ENCODE assay signal across 23 cellular contexts in genomic region chr2:109633284-109633961, GRCh38. TPM values are rescaled to one million over a fixed set of nuclear protein-coding genes. Genes with fewer than 3 reads are reported as not detected.
DNase-seq lines count a peak whose midpoint lies in the region; ATAC-seq and TF ChIP-seq lines count a peak whose summit lies in the region.
"Had no signal": no experiment of that assay in that cellular context is flagged by ENCODE, and none has a peak within 500 bp of the region (broad histone marks: within the 10 kb centered on the region; RNA-seq: fewer than 3 reads in every experiment).

No MANE protein-coding gene starts in this region.

- H3K9me3 Mint-ChIP-seq in activated CD4-positive, alpha-beta T cell treated with anti-CD3 and anti-CD28 coated beads for 36 hours (ENCODE audit: low read depth) = no peaks in the 10 kb centered on the region
- H3K9me3 Mint-ChIP-seq in activated CD4-positive, alpha-beta memory T cell treated with anti-CD3 and anti-CD28 coated beads, Interleukin-2, amount 10 ng/mL, durations not matched to agents 7 days and 5 days = no peaks in the 10 kb centered on the region
- no peaks in the 10 kb centered on the region for H3K9me3 Mint-ChIP-seq in neural crest cell
- H3K9me3 Mint-ChIP-seq: GM23338, IgD-negative memory B cell had no signal

- TF ChIP-seq CTCF in GM06990 (IDR thresholded peaks at IDR 0.05; ENCODE audit: insufficient read depth, low read length, poor library complexity, severe bottlenecking) = no peak
- no peak for TF ChIP-seq CTCF in neural crest cell (conservative IDR thresholded peaks at IDR 0.05)
- no peak for TF ChIP-seq CTCF in breast epithelium (IDR thresholded peaks at IDR 0.05)
- no peak for TF ChIP-seq CTCF in transverse colon (IDR thresholded peaks at IDR 0.05)

- POLR2A ChIA-PET in activated CD4-positive, alpha-beta T cell treated with anti-CD3 and anti-CD28 coated beads for 36 hours (lab: Charles Lee) = no interaction called here
- POLR2A ChIA-PET in activated CD4-positive, alpha-beta memory T cell treated with anti-CD3 and anti-CD28 coated beads, Interleukin-2, amount 10 ng/mL, durations not matched to agents 7 days and 5 days (lab: Charles Lee) = interaction anchor here (0.7 kb wide), 1 partner anchor 19 kb away, joined by 3 read pairs; no protein-coding TSS in a partner anchor

- no peak overlapping the region for H3K27ac Mint-ChIP-seq in activated CD4-positive, alpha-beta T cell treated with anti-CD3 and anti-CD28 coated beads for 36 hours
- H3K27ac Mint-ChIP-seq in activated CD4-positive, alpha-beta memory T cell treated with anti-CD3 and anti-CD28 coated beads, Interleukin-2, amount 10 ng/mL, durations not matched to agents 7 days and 5 days = peak overlapping the region; percentile 34
- peak overlapping the region; percentile 27 for H3K27ac Mint-ChIP-seq in neural crest cell (ENCODE audit: unreplicated experiment)
- H3K27ac Mint-ChIP-seq: GM23338, IgD-negative memory B cell had no signal

- H3K4me3 ChIP-seq in GM06990 (replicated peaks; ENCODE audit: low read depth, low read length) = no peak overlapping the region
- no peak overlapping the region for H3K4me3 ChIP-seq in breast epithelium
- H3K4me3 ChIP-seq in transverse colon = no peak overlapping the region
- H3K4me3 ChIP-seq: GM23338 had no signal

- H3K36me3 ChIP-seq in GM06990 (ENCODE audit: control insufficient read depth, insufficient read depth, low read length) = no peaks in the 10 kb centered on the region
- no peaks in the 10 kb centered on the region for H3K36me3 ChIP-seq in breast epithelium
- H3K36me3 ChIP-seq in transverse colon = no peaks in the 10 kb centered on the region

- H3K4me3 Mint-ChIP-seq in activated CD4-positive, alpha-beta T cell treated with anti-CD3 and anti-CD28 coated beads for 36 hours = no peak overlapping the region
- H3K4me3 Mint-ChIP-seq in activated CD4-positive, alpha-beta memory T cell treated with anti-CD3 and anti-CD28 coated beads, Interleukin-2, amount 10 ng/mL, durations not matched to agents 7 days and 5 days = peak overlapping the region; percentile 6
- no peak overlapping the region for H3K4me3 Mint-ChIP-seq in neural crest cell
- H3K4me3 Mint-ChIP-seq: GM23338 had no signal

- H3K27me3 ChIP-seq in GM06990 (replicated peaks; ENCODE audit: control insufficient read depth, insufficient read depth, low read length) (no peaks in the 10 kb centered on the region), breast epithelium (no peaks in the 10 kb centered on the region), transverse colon (no peaks in the 10 kb centered on the region)

- in situ Hi-C loops in transverse colon (cut with MboI; ENCODE audit: low pct_ligation_motif_present in 1 of 4, low pct_unique_long_range_greater_than_20kb in 1 of 4, low sequenced_read_pairs in 3 of 4) = no loop called here

- peak; percentile 8 for DNase-seq in activated CD4-positive, alpha-beta T cell treated with anti-CD3 and anti-CD28 coated beads for 36 hours
- no peak for DNase-seq in activated CD4-positive, alpha-beta T cell treated with anti-CD3 and anti-CD28 coated beads for 48 hours
- DNase-seq in GM06990 (ENCODE audit: extremely low read depth, insufficient read length) = peak; percentile 30
- peak; percentile 24 for DNase-seq in activated CD4-positive, alpha-beta memory T cell treated with anti-CD3 and anti-CD28 coated beads, Interleukin-2, amount 10 ng/mL, durations not matched to agents 7 days and 5 days
- no peak for DNase-seq in neural crest cell (ENCODE audit: low read depth, low spot score)
- no peak for DNase-seq in breast epithelium (ENCODE audit: low spot score in 2 of 2)
- no peak for DNase-seq in transverse colon
- DNase-seq: DMS79, HCEC 1CT, NCI-H1105, NCI-H146, NCI-H2029, NCI-H226, NCI-H510A treated with DMSO at 0.1 percent for 48 hours, NCI-H748 treated with DMSO at 0.1 percent for 48 hours, SIG-M5, SK-N-SH had no signal

- H3K27ac ChIP-seq in breast epithelium (no peak overlapping the region), transverse colon (no peak overlapping the region)
- H3K27ac ChIP-seq: 22Rv1, C4-2B, RWPE1 had no signal

- TF ChIP-seq EP300 in transverse colon (IDR thresholded peaks at IDR 0.05; ENCODE audit: low read depth) = no peak

- peaks cover 8% of the 10 kb centered on the region for H3K27me3 Mint-ChIP-seq in activated CD4-positive, alpha-beta T cell treated with anti-CD3 and anti-CD28 coated beads for 36 hours
- H3K27me3 Mint-ChIP-seq in activated CD4-positive, alpha-beta memory T cell treated with anti-CD3 and anti-CD28 coated beads, Interleukin-2, amount 10 ng/mL, durations not matched to agents 7 days and 5 days = no peaks in the 10 kb centered on the region
- no peaks in the 10 kb centered on the region for H3K27me3 Mint-ChIP-seq in neural crest cell (ENCODE audit: low read depth)

- CTCF ChIA-PET in activated CD4-positive, alpha-beta T cell treated with anti-CD3 and anti-CD28 coated beads for 36 hours (lab: Charles Lee) = no interaction called here
- CTCF ChIA-PET in activated CD4-positive, alpha-beta memory T cell treated with anti-CD3 and anti-CD28 coated beads, Interleukin-2, amount 10 ng/mL, durations not matched to agents 7 days and 5 days (lab: Charles Lee) = no interaction called here

- no peak for ATAC-seq in activated CD4-positive, alpha-beta T cell treated with anti-CD3 and anti-CD28 coated beads for 36 hours
- ATAC-seq in HG03432 (IDR thresholded peaks at IDR 0.05; ENCODE audit: unreplicated experiment) = no peak
- ATAC-seq: GM23338 had no signal

- H3K4me1 ChIP-seq in breast epithelium (no peaks in the 10 kb centered on the region), transverse colon (peaks cover 0 to 5% (median 0%) of the 10 kb centered on the region in 4 donors)

- TF ChIP-seq POLR2A in breast epithelium (IDR thresholded peaks at IDR 0.05) (no peak), transverse colon (IDR thresholded peaks at IDR 0.05) (no peak)

- H3K4me1 Mint-ChIP-seq in activated CD4-positive, alpha-beta T cell treated with anti-CD3 and anti-CD28 coated beads for 36 hours = peaks cover 11% of the 10 kb centered on the region
- H3K4me1 Mint-ChIP-seq in activated CD4-positive, alpha-beta memory T cell treated with anti-CD3 and anti-CD28 coated beads, Interleukin-2, amount 10 ng/mL, durations not matched to agents 7 days and 5 days = peaks cover 26% of the 10 kb centered on the region
- H3K4me1 Mint-ChIP-seq in neural crest cell = peaks cover 4% of the 10 kb centered on the region

- no peaks in the 10 kb centered on the region for H3K36me3 Mint-ChIP-seq in activated CD4-positive, alpha-beta T cell treated with anti-CD3 and anti-CD28 coated beads for 36 hours (ENCODE audit: low read depth)
- H3K36me3 Mint-ChIP-seq in activated CD4-positive, alpha-beta memory T cell treated with anti-CD3 and anti-CD28 coated beads, Interleukin-2, amount 10 ng/mL, durations not matched to agents 7 days and 5 days (ENCODE audit: low read depth) = no peaks in the 10 kb centered on the region
- no peaks in the 10 kb centered on the region for H3K36me3 Mint-ChIP-seq in neural crest cell (ENCODE audit: low read depth)
- H3K36me3 Mint-ChIP-seq: IgD-negative memory B cell had no signal

- 91 to 93% methylated on average over 3 to 10 of the region's 10 CpGs for WGBS in transverse colon (ENCODE audit: low coverage in 1 of 2), 2 donors

- H3K9me3 ChIP-seq in breast epithelium (no peaks in the 10 kb centered on the region), transverse colon (no peaks in the 10 kb centered on the region)
- H3K9me3 ChIP-seq: SK-N-SH had no signal

- intact Hi-C loops in activated CD4-positive, alpha-beta T cell treated with anti-CD3 and anti-CD28 coated beads for 36 hours (cut with DNase I, micrococcal nuclease) = no loop called here
- intact Hi-C loops in breast epithelium (cut with DNase I; ENCODE audit: low total_unique reads) = no loop called here
- intact Hi-C loops in transverse colon (cut with DNase I; ENCODE audit: low total_unique reads) = no loop called here

RNA-seq across cellular contexts. Expression of gene SOWAHC, which starts 19.3 kb away (rescaled TPM):
- under 1 TPM; 0.63 to 0.98 TPM for total RNA-seq in activated CD4-positive, alpha-beta T cell treated with anti-CD3 and anti-CD28 coated beads for 36 hours
- total RNA-seq in activated CD4-positive, alpha-beta memory T cell treated with anti-CD3 and anti-CD28 coated beads, Interleukin-2, amount 10 ng/mL, durations not matched to agents 7 days and 5 days = 1 to 10 TPM in 1 of 2 experiments, under 1 TPM in 1; 0.90 to 1.1 TPM
- 10.4 and 10.9 TPM in 2 replicates for total RNA-seq in neural crest cell
- total RNA-seq in breast epithelium = 10 to 100 TPM in 2 of 3 donors, 1 to 10 TPM in 1; 9.1 to 18.4 (median 14.7) TPM
- 10 to 100 TPM; 40.6 to 99.5 (median 57.3) TPM for total RNA-seq in transverse colon

RNA-seq across cellular contexts. Expression of gene SEPTIN10, which starts 19.7 kb away (rescaled TPM):
- total RNA-seq in activated CD4-positive, alpha-beta T cell treated with anti-CD3 and anti-CD28 coated beads for 36 hours = 1 to 10 TPM; 5.8 to 6.3 TPM
- total RNA-seq in activated CD4-positive, alpha-beta memory T cell treated with anti-CD3 and anti-CD28 coated beads, Interleukin-2, amount 10 ng/mL, durations not matched to agents 7 days and 5 days = 1 to 10 TPM; 3.8 to 4.1 TPM
- total RNA-seq in neural crest cell = 99.5 and 104 TPM in 2 replicates
- total RNA-seq in breast epithelium = 100 to 1,000 TPM in 2 of 3 donors, 10 to 100 TPM in 1; 93.5 to 116 (median 100) TPM
- 100 to 1,000 TPM in 2 of 4 donors, 10 to 100 TPM in 2; 39.6 to 151 (median 106) TPM for total RNA-seq in transverse colon

Comparison
In these comparisons a context has a peak if more than half of its experiments do, and no peak if none do; other contexts are left out.
1. DNase-seq: peak in activated CD4-positive, alpha-beta T cell treated with anti-CD3 and anti-CD28 coated beads for 36 hours (single experiment), GM06990 (single experiment) and activated CD4-positive, alpha-beta memory T cell treated with anti-CD3 and anti-CD28 coated beads, Interleukin-2, amount 10 ng/mL, durations not matched to agents 7 days and 5 days (single experiment); none in activated CD4-positive, alpha-beta T cell treated with anti-CD3 and anti-CD28 coated beads for 48 hours (single experiment), neural crest cell (single experiment), breast epithelium (0 of 2) and transverse colon (single experiment).
2. RNA of gene SEPTIN10, which starts 19.7 kb away (total RNA-seq): 39.6 to 151 TPM in transverse colon, 93.5 to 116 TPM in breast epithelium and 99.5 to 104 TPM in neural crest cell; 5.8 to 6.3 TPM in activated CD4-positive, alpha-beta T cell treated with anti-CD3 and anti-CD28 coated beads for 36 hours and 3.8 to 4.1 TPM in activated CD4-positive, alpha-beta memory T cell treated with anti-CD3 and anti-CD28 coated beads, Interleukin-2, amount 10 ng/mL, durations not matched to agents 7 days and 5 days; every median in the first group is over 4 times any median in the second.